ENCODE assay signal across 22 cellular contexts in genomic region chr5:99000878-99001277, GRCh38.
A peak's percentile ranks its signal among the peaks of the same experiment; 100 is the strongest.
DNase-seq lines count a peak whose midpoint lies in the region; ATAC-seq lines count a peak whose summit lies in the region.
"Had no signal": no experiment of that assay in that cellular context is flagged by ENCODE, and none has a peak within 500 bp of the region (broad histone marks: within the 10 kb centered on the region; RNA-seq: fewer than 3 reads in every experiment).

No MANE protein-coding gene starts in this region.

- DNase-seq in AML-193 (lab: John Stamatoyannopoulos, UW) = peak; percentile 32 to 62
- peak; percentile 64 for DNase-seq in LHCN-M2 (ENCODE audit: low read depth)
- DNase-seq in dermis blood vessel endothelial cell = peak; percentile 37
- DNase-seq in iris pigment epithelial cell (ENCODE audit: low read depth) = peak; percentile 81
- no peak for DNase-seq in NCI-H748 treated with DMSO at 0.1 percent for 48 hours (lab: John Stamatoyannopoulos, UW)
- no peak for DNase-seq in GM19238 (ENCODE audit: insufficient read length, low spot score)
- DNase-seq: activated CD4-positive, CD25-positive, alpha-beta regulatory T cell treated with anti-CD3 and anti-CD28 coated beads, Interleukin-2, amount 50 U/mL, for 72 hours; activated CD8-positive, alpha-beta memory T cell treated with anti-CD3 and anti-CD28 coated beads for 24 hours; activated naive CD4-positive, alpha-beta T cell treated with Interleukin-2 at 50 U/mL for 16 hours; activated T-cell treated with anti-CD3 and anti-CD28 coated beads, Interleukin-2, amount 50 U/mL, for 24 hours; central memory CD4-positive, alpha-beta T cell; effector CD8-positive, alpha-beta T cell; head of caudate nucleus; midbrain; NCI-H1048; NCI-H187; NCI-H82; SIG-M5; upper lobe of right lung had no signal

- ATAC-seq in GM18517 (IDR thresholded peaks at IDR 0.05; ENCODE audit: unreplicated experiment) (no peak), GM18907 (IDR thresholded peaks at IDR 0.05; ENCODE audit: unreplicated experiment) (no peak)
- ATAC-seq: sciatic nerve, upper lobe of right lung had no signal

Comparison
In these comparisons a context has a peak if more than half of its experiments do, and no peak if none do; other contexts are left out.
1. DNase-seq: peak in AML-193 (2 of 2), LHCN-M2 (single experiment), dermis blood vessel endothelial cell (single experiment) and iris pigment epithelial cell (single experiment); none in NCI-H748 treated with DMSO at 0.1 percent for 48 hours (single experiment) and GM19238 (single experiment).